In the genomic region with DNA sequence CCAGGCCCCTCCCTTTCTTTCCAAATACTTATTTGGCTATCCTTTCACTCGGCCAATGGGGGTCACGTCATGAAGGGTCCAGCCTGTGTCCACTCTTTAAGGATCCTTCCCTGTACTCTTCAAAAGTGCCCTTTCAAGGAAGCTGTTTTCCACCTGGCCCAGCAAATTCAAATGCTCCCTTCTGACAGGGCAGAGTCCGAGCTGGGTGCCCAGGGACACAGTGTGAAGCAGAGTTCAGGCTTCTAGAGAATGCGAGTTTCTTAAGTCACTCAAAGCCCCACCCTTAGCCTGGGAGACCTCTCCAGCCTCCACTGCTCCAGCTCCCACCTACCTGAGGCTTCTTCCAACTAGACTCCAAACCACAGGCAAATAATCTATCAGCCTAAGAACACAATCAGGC, we compare ENCODE assay signal across 23 cellular contexts. TPM values are rescaled to one million over a fixed set of nuclear protein-coding genes. Genes with fewer than 3 reads are reported as not detected.
A peak's percentile ranks its signal among the peaks of the same experiment; 100 is the strongest.
DNase-seq lines count a peak whose midpoint lies in the region; ATAC-seq and TF ChIP-seq lines count a peak whose summit lies in the region.
"Had no signal": no experiment of that assay in that cellular context is flagged by ENCODE, and none has a peak within 500 bp of the region (broad histone marks: within the 10 kb centered on the region; RNA-seq: fewer than 3 reads in every experiment).

No MANE protein-coding gene starts in this region.

- intact Hi-C loops in activated T-helper 1 cell treated with anti-CD3 and anti-CD28 coated beads, Interleukin-12 subunit alpha, Interleukin-12 subunit beta, Interleukin-2, Interleukin-4 antibody, amounts not matched to agents 30 ng/mL and 10 ng/mL and 1 ng/mL, durations not matched to agents 14 hours and 24 hours and 36 hours (cut with micrococcal nuclease): no loop called here

- H3K4me1 Mint-ChIP-seq in endothelial cell (ENCODE audit: unreplicated experiment): peaks cover 12% of the 10 kb centered on the region
- H3K4me1 Mint-ChIP-seq in activated T-helper 1 cell treated with anti-CD3 and anti-CD28 coated beads, Interleukin-12 subunit alpha, Interleukin-12 subunit beta, Interleukin-2, Interleukin-4 antibody, amounts not matched to agents 30 ng/mL and 10 ng/mL and 1 ng/mL, durations not matched to agents 14 hours and 24 hours and 36 hours (ENCODE audit: low read depth): peaks cover 5% of the 10 kb centered on the region

- DNase-seq in HT-29 (ENCODE audit: low spot score) (peak; percentile 64), endothelial cell (ENCODE audit: low spot score) (no peak), retinal pigment epithelial cell (ENCODE audit: low read depth) (peak; percentile 2)
- DNase-seq in activated T-helper 1 cell treated with anti-CD3 and anti-CD28 coated beads, Interleukin-12 subunit alpha, Interleukin-12 subunit beta, Interleukin-2, Interleukin-4 antibody, amounts not matched to agents 30 ng/mL and 10 ng/mL and 1 ng/mL, durations not matched to agents 14 hours and 24 hours and 36 hours (ENCODE audit: low spot score): no peak
- DNase-seq: activated CD4-positive, CD25-positive, alpha-beta regulatory T cell treated with anti-CD3 and anti-CD28 coated beads, Interleukin-2, amount 50 U/mL, for 72 hours; adrenal gland; CD4-positive, CD25-positive, alpha-beta regulatory T cell; DMS153; foreskin melanocyte; GF-D8; mesenchymal stem cell; NCI-H1105 treated with DMSO at 0.1 percent for 48 hours; NCI-H510A treated with DMSO at 0.1 percent for 48 hours; nephron progenitor cell; T1000; testis had no signal

- no peak overlapping the region for H3K4me3 ChIP-seq in retinal pigment epithelial cell (ENCODE audit: low read length)
- H3K4me3 ChIP-seq: adrenal gland, GM12878, HAP-1, psoas muscle, testis had no signal

- no peaks in the 10 kb centered on the region for H3K9me3 Mint-ChIP-seq in endothelial cell (ENCODE audit: unreplicated experiment)
- H3K9me3 Mint-ChIP-seq in activated T-helper 1 cell treated with anti-CD3 and anti-CD28 coated beads, Interleukin-12 subunit alpha, Interleukin-12 subunit beta, Interleukin-2, Interleukin-4 antibody, amounts not matched to agents 30 ng/mL and 10 ng/mL and 1 ng/mL, durations not matched to agents 14 hours and 24 hours and 36 hours: no peaks in the 10 kb centered on the region
- H3K9me3 Mint-ChIP-seq: nephron progenitor cell had no signal

- peaks cover 16% of the 10 kb centered on the region for H3K36me3 Mint-ChIP-seq in endothelial cell (ENCODE audit: low read depth, unreplicated experiment)
- peaks cover 35% of the 10 kb centered on the region for H3K36me3 Mint-ChIP-seq in activated T-helper 1 cell treated with anti-CD3 and anti-CD28 coated beads, Interleukin-12 subunit alpha, Interleukin-12 subunit beta, Interleukin-2, Interleukin-4 antibody, amounts not matched to agents 30 ng/mL and 10 ng/mL and 1 ng/mL, durations not matched to agents 14 hours and 24 hours and 36 hours (ENCODE audit: low read depth)

- H3K27ac Mint-ChIP-seq in endothelial cell (ENCODE audit: unreplicated experiment): peak overlapping the region; percentile 33
- no peak overlapping the region for H3K27ac Mint-ChIP-seq in activated T-helper 1 cell treated with anti-CD3 and anti-CD28 coated beads, Interleukin-12 subunit alpha, Interleukin-12 subunit beta, Interleukin-2, Interleukin-4 antibody, amounts not matched to agents 30 ng/mL and 10 ng/mL and 1 ng/mL, durations not matched to agents 14 hours and 24 hours and 36 hours
- H3K27ac Mint-ChIP-seq: nephron progenitor cell had no signal

- H3K27me3 Mint-ChIP-seq in endothelial cell (ENCODE audit: unreplicated experiment): peaks cover 2% of the 10 kb centered on the region
- no peaks in the 10 kb centered on the region for H3K27me3 Mint-ChIP-seq in activated T-helper 1 cell treated with anti-CD3 and anti-CD28 coated beads, Interleukin-12 subunit alpha, Interleukin-12 subunit beta, Interleukin-2, Interleukin-4 antibody, amounts not matched to agents 30 ng/mL and 10 ng/mL and 1 ng/mL, durations not matched to agents 14 hours and 24 hours and 36 hours (ENCODE audit: insufficient read depth)
- H3K27me3 Mint-ChIP-seq: CD4-positive, CD25-positive, alpha-beta regulatory T cell had no signal

- ATAC-seq in GM21515 (IDR thresholded peaks at IDR 0.05; ENCODE audit: unreplicated experiment) (no peak), HG03521 (IDR thresholded peaks at IDR 0.05; ENCODE audit: unreplicated experiment) (no peak)
- ATAC-seq: GM12878, psoas muscle had no signal

- TF ChIP-seq CTCF in endothelial cell (IDR thresholded peaks at IDR 0.05; ENCODE audit: unreplicated experiment) (no peak), retinal pigment epithelial cell (conservative IDR thresholded peaks at IDR 0.05; ENCODE audit: low read depth, low read length) (no peak)

- no peak overlapping the region for H3K4me3 Mint-ChIP-seq in endothelial cell (ENCODE audit: unreplicated experiment)
- H3K4me3 Mint-ChIP-seq in activated T-helper 1 cell treated with anti-CD3 and anti-CD28 coated beads, Interleukin-12 subunit alpha, Interleukin-12 subunit beta, Interleukin-2, Interleukin-4 antibody, amounts not matched to agents 30 ng/mL and 10 ng/mL and 1 ng/mL, durations not matched to agents 14 hours and 24 hours and 36 hours: no peak overlapping the region
- H3K4me3 Mint-ChIP-seq: CD4-positive, CD25-positive, alpha-beta regulatory T cell; nephron progenitor cell had no signal

RNA-seq across cellular contexts. Expression of gene APOA1, which starts 5.5 kb away (rescaled TPM):
- not detected in 2 replicates for total RNA-seq in HT-29 (2014; rRNA removed; shearing (Covaris generic))
- total RNA-seq in endothelial cell (ENCODE audit: unreplicated experiment): 1.2 TPM
- total RNA-seq in activated T-helper 1 cell treated with anti-CD3 and anti-CD28 coated beads, Interleukin-12 subunit alpha, Interleukin-12 subunit beta, Interleukin-2, Interleukin-4 antibody, amounts not matched to agents 30 ng/mL and 10 ng/mL and 1 ng/mL, durations not matched to agents 14 hours and 24 hours and 36 hours: 0.22 TPM in 1 of 2 replicates, not detected in the other
- total RNA-seq: CD4-positive, CD25-positive, alpha-beta regulatory T cell; dermis microvascular lymphatic vessel endothelial cell; epithelial cell of proximal tubule had no signal

RNA-seq across cellular contexts. Expression of gene APOC3, which starts 13.2 kb away (rescaled TPM):
- not detected in 2 replicates for total RNA-seq in HT-29 (2014; rRNA removed; shearing (Covaris generic))
- total RNA-seq in endothelial cell (ENCODE audit: unreplicated experiment): not detected
- total RNA-seq in activated T-helper 1 cell treated with anti-CD3 and anti-CD28 coated beads, Interleukin-12 subunit alpha, Interleukin-12 subunit beta, Interleukin-2, Interleukin-4 antibody, amounts not matched to agents 30 ng/mL and 10 ng/mL and 1 ng/mL, durations not matched to agents 14 hours and 24 hours and 36 hours: not detected in 2 replicates
- total RNA-seq: CD4-positive, CD25-positive, alpha-beta regulatory T cell; dermis microvascular lymphatic vessel endothelial cell; epithelial cell of proximal tubule had no signal

RNA-seq across cellular contexts. Expression of gene APOA4, which starts 19.8 kb away (rescaled TPM):
- total RNA-seq in HT-29 (2014; rRNA removed; shearing (Covaris generic)): not detected in 2 replicates
- total RNA-seq in endothelial cell (ENCODE audit: unreplicated experiment): not detected
- total RNA-seq in activated T-helper 1 cell treated with anti-CD3 and anti-CD28 coated beads, Interleukin-12 subunit alpha, Interleukin-12 subunit beta, Interleukin-2, Interleukin-4 antibody, amounts not matched to agents 30 ng/mL and 10 ng/mL and 1 ng/mL, durations not matched to agents 14 hours and 24 hours and 36 hours: not detected in 2 replicates
- total RNA-seq: adrenal gland; CD4-positive, CD25-positive, alpha-beta regulatory T cell; dermis microvascular lymphatic vessel endothelial cell; epithelial cell of proximal tubule; GM12878; testis had no signal

RNA-seq across cellular contexts. Expression of gene APOA5, which starts 51.2 kb away (rescaled TPM):
- not detected in 2 replicates for total RNA-seq in HT-29 (2014; rRNA removed; shearing (Covaris generic))
- total RNA-seq in endothelial cell (ENCODE audit: unreplicated experiment): not detected
- total RNA-seq in activated T-helper 1 cell treated with anti-CD3 and anti-CD28 coated beads, Interleukin-12 subunit alpha, Interleukin-12 subunit beta, Interleukin-2, Interleukin-4 antibody, amounts not matched to agents 30 ng/mL and 10 ng/mL and 1 ng/mL, durations not matched to agents 14 hours and 24 hours and 36 hours: not detected in 2 replicates
- total RNA-seq: CD4-positive, CD25-positive, alpha-beta regulatory T cell; dermis microvascular lymphatic vessel endothelial cell; epithelial cell of proximal tubule; psoas muscle had no signal

RNA-seq across cellular contexts. Expression of gene ZPR1, which starts 55.1 kb away (rescaled TPM):
- total RNA-seq in HT-29 (2014; rRNA removed; shearing (Covaris generic)): 56.3 and 60.7 TPM in 2 replicates
- total RNA-seq in endothelial cell (ENCODE audit: unreplicated experiment): 33.4 TPM
- 104 TPM in 2 replicates for total RNA-seq in activated T-helper 1 cell treated with anti-CD3 and anti-CD28 coated beads, Interleukin-12 subunit alpha, Interleukin-12 subunit beta, Interleukin-2, Interleukin-4 antibody, amounts not matched to agents 30 ng/mL and 10 ng/mL and 1 ng/mL, durations not matched to agents 14 hours and 24 hours and 36 hours

Comparison
In these comparisons a context has a peak if more than half of its experiments do, and no peak if none do; other contexts are left out.
1. DNase-seq: peak in HT-29 (single experiment) and retinal pigment epithelial cell (single experiment); none in endothelial cell (single experiment) and activated T-helper 1 cell treated with anti-CD3 and anti-CD28 coated beads, Interleukin-12 subunit alpha, Interleukin-12 subunit beta, Interleukin-2, Interleukin-4 antibody, amounts not matched to agents 30 ng/mL and 10 ng/mL and 1 ng/mL, durations not matched to agents 14 hours and 24 hours and 36 hours (single experiment).